Comparison of ENCODE assay signal across 1 cellular context in the genomic region with DNA sequence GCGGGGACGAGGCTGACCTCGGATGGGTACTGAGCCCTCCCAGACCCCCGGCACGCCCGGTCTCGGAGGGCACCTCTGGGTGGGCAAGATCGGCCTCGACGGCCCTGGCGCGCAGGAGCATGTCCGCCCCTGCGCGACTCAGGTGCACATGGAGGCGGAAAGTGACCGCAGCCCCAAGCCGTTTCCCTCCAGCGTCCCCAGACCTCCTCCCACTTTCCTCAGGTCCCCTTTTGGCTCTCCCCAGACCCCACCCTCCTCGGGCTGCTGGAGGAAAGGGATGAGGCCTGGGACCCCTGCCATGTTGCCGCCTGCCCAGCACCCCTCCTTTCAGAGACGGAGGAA.
TF ChIP-seq lines count a peak whose summit lies in the region.

No MANE protein-coding gene starts in this region.

TF ChIP-seq in GM12878, 131 proteins besides CTCF, POLR2A, EP300 and RAD21:
- TF ChIP-seq IKZF1 (conservative IDR thresholded peaks at IDR 0.05) (peak; percentile 23; the same call in 1 of the 2 replicates), RB1 (IDR thresholded peaks at IDR 0.05; ENCODE audit: borderline replicate concordance) (0 out of 2 replicates have a peak, but pooled peaks have one; percentile 4)
- TF ChIP-seq, protein P1, sequence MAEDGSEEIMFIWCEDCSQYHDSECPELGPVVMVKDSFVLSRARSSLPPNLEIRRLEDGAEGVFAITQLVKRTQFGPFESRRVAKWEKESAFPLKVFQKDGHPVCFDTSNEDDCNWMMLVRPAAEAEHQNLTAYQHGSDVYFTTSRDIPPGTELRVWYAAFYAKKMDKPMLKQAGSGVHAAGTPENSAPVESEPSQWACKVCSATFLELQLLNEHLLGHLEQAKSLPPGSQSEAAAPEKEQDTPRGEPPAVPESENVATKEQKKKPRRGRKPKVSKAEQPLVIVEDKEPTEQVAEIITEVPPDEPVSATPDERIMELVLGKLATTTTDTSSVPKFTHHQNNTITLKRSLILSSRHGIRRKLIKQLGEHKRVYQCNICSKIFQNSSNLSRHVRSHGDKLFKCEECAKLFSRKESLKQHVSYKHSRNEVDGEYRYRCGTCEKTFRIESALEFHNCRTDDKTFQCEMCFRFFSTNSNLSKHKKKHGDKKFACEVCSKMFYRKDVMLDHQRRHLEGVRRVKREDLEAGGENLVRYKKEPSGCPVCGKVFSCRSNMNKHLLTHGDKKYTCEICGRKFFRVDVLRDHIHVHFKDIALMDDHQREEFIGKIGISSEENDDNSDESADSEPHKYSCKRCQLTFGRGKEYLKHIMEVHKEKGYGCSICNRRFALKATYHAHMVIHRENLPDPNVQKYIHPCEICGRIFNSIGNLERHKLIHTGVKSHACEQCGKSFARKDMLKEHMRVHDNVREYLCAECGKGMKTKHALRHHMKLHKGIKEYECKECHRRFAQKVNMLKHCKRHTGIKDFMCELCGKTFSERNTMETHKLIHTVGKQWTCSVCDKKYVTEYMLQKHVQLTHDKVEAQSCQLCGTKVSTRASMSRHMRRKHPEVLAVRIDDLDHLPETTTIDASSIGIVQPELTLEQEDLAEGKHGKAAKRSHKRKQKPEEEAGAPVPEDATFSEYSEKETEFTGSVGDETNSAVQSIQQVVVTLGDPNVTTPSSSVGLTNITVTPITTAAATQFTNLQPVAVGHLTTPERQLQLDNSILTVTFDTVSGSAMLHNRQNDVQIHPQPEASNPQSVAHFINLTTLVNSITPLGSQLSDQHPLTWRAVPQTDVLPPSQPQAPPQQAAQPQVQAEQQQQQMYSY (CRISPR knock-in tag; IDR thresholded peaks at IDR 0.05) = no peak
